Comparison of ENCODE assay signal across 1 cellular context in the genomic region with DNA sequence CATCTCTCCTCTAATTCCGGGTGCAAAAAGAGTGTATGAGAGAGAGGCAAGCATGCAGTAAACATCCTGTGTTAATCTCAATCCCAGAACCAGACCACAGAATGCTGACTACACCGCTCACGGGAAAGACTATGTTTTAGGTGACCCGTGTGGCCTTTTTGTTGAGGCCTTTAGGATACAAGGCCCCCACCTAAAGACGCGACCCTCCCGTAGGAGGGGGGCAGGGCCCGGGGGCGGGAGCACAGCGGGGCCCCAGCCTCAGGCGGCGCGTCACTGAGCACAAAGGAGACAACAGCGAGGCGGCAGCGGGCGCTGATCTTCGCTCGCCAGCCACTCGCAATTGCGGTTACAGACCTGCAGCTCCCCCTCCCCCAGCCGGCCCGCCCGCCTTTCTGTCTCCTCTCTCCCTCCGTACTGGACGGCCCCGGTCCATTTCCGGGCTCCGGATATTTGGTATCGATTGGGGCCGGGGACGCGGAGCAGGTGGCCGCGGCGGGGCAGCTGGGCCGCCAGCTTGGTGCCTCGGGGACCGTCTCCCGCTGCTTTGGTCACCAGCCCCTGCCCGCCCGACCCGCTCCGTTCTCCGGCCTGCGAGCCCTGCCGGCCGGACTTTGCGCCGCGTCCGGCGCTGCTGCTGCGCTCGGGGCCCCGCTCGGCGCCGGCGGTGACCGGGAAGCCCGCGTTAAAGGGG.
TF ChIP-seq lines count a peak whose summit lies in the region.

A gene with protein sequence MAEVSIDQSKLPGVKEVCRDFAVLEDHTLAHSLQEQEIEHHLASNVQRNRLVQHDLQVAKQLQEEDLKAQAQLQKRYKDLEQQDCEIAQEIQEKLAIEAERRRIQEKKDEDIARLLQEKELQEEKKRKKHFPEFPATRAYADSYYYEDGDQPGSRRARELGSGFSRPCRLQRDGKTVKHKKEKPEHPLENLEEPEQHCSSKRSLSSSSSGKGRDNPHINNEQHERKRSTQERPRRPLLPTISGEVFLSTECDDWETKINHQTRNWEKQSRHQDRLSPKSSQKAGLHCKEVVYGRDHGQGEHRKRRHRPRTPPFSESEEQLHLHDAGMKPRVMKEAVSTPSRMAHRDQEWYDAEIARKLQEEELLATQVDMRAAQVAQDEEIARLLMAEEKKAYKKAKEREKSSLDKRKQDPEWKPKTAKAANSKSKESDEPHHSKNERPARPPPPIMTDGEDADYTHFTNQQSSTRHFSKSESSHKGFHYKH (plus strand): TSS at position 432 of the 691 bp plus-strand sequence. CDS start 281 bp downstream, outside the sequence.

TF ChIP-seq in HepG2, 621 proteins besides CTCF, POLR2A, EP300 and RAD21 (continued from another document and continues in another):
- TF ChIP-seq, protein P1, sequence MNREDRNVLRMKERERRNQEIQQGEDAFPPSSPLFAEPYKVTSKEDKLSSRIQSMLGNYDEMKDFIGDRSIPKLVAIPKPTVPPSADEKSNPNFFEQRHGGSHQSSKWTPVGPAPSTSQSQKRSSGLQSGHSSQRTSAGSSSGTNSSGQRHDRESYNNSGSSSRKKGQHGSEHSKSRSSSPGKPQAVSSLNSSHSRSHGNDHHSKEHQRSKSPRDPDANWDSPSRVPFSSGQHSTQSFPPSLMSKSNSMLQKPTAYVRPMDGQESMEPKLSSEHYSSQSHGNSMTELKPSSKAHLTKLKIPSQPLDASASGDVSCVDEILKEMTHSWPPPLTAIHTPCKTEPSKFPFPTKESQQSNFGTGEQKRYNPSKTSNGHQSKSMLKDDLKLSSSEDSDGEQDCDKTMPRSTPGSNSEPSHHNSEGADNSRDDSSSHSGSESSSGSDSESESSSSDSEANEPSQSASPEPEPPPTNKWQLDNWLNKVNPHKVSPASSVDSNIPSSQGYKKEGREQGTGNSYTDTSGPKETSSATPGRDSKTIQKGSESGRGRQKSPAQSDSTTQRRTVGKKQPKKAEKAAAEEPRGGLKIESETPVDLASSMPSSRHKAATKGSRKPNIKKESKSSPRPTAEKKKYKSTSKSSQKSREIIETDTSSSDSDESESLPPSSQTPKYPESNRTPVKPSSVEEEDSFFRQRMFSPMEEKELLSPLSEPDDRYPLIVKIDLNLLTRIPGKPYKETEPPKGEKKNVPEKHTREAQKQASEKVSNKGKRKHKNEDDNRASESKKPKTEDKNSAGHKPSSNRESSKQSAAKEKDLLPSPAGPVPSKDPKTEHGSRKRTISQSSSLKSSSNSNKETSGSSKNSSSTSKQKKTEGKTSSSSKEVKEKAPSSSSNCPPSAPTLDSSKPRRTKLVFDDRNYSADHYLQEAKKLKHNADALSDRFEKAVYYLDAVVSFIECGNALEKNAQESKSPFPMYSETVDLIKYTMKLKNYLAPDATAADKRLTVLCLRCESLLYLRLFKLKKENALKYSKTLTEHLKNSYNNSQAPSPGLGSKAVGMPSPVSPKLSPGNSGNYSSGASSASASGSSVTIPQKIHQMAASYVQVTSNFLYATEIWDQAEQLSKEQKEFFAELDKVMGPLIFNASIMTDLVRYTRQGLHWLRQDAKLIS (CRISPR knock-in tag; IDR thresholded peaks at IDR 0.05), result 0 out of 2 replicates have a peak, but pooled peaks have one; percentile 66
- TF ChIP-seq NFKBIZ (CRISPR knock-in tag; IDR thresholded peaks at IDR 0.05) (no peak), ZNF839 (CRISPR knock-in tag; IDR thresholded peaks at IDR 0.05; ENCODE audit: borderline replicate concordance) (no peak; the same call in 1 of the 2 replicates), SNRNP70 (IDR thresholded peaks at IDR 0.05; ENCODE audit: low read depth, low read length) (no peak), MTF1 (CRISPR knock-in tag; IDR thresholded peaks at IDR 0.05) (no peak; the same call in 1 of the 2 replicates), SMAD3 (CRISPR knock-in tag; IDR thresholded peaks at IDR 0.05) (peak; percentile 83; the same call in 1 of the 2 replicates), HOXA7 (CRISPR knock-in tag; IDR thresholded peaks at IDR 0.05) (no peak), ZNF549 (CRISPR knock-in tag; IDR thresholded peaks at IDR 0.05) (no peak), ZNF775 (CRISPR knock-in tag; IDR thresholded peaks at IDR 0.05; ENCODE audit: borderline replicate concordance) (no peak), PTBP1 (IDR thresholded peaks at IDR 0.05; ENCODE audit: low read depth, low read length, poor library complexity, severe bottlenecking) (no peak), ZNF672 (CRISPR knock-in tag; IDR thresholded peaks at IDR 0.05) (no peak), FOSL1 (CRISPR knock-in tag; IDR thresholded peaks at IDR 0.05; ENCODE audit: borderline replicate concordance) (0 out of 2 replicates have a peak, but pooled peaks have one; percentile 17), TEAD2 (CRISPR knock-in tag; IDR thresholded peaks at IDR 0.05) (no peak), HNRNPUL1 (IDR thresholded peaks at IDR 0.05; ENCODE audit: low read depth, low read length) (no peak), KLF6 (CRISPR knock-in tag; IDR thresholded peaks at IDR 0.05) (peak; percentile 77; the same call in 1 of the 2 replicates), ZNF331 (CRISPR knock-in tag; IDR thresholded peaks at IDR 0.05) (0 out of 2 replicates have a peak, but pooled peaks have one; percentile 53), ZNF720 (CRISPR knock-in tag; IDR thresholded peaks at IDR 0.05) (no peak), FLYWCH1 (CRISPR knock-in tag; IDR thresholded peaks at IDR 0.05) (no peak), ZFX (CRISPR knock-in tag; IDR thresholded peaks at IDR 0.05; ENCODE audit: low read depth) (peak; percentile 86), DNMT3B (CRISPR knock-in tag; conservative IDR thresholded peaks at IDR 0.05) (peak; percentile 68; the same call in 1 of the 2 replicates), NFE2 (CRISPR knock-in tag; IDR thresholded peaks at IDR 0.05) (no peak), CEBPB (IDR thresholded peaks at IDR 0.05; ENCODE audit: borderline replicate concordance, low read depth, low read length) (no peak), GPN1 (CRISPR knock-in tag; IDR thresholded peaks at IDR 0.05; ENCODE audit: borderline replicate concordance) (no peak), HNF4A (CRISPR knock-in tag; IDR thresholded peaks at IDR 0.05) (peak; percentile 61), SUZ12 (IDR thresholded peaks at IDR 0.05; ENCODE audit: low read depth, low read length) (no peak)
- TF ChIP-seq, protein P2, sequence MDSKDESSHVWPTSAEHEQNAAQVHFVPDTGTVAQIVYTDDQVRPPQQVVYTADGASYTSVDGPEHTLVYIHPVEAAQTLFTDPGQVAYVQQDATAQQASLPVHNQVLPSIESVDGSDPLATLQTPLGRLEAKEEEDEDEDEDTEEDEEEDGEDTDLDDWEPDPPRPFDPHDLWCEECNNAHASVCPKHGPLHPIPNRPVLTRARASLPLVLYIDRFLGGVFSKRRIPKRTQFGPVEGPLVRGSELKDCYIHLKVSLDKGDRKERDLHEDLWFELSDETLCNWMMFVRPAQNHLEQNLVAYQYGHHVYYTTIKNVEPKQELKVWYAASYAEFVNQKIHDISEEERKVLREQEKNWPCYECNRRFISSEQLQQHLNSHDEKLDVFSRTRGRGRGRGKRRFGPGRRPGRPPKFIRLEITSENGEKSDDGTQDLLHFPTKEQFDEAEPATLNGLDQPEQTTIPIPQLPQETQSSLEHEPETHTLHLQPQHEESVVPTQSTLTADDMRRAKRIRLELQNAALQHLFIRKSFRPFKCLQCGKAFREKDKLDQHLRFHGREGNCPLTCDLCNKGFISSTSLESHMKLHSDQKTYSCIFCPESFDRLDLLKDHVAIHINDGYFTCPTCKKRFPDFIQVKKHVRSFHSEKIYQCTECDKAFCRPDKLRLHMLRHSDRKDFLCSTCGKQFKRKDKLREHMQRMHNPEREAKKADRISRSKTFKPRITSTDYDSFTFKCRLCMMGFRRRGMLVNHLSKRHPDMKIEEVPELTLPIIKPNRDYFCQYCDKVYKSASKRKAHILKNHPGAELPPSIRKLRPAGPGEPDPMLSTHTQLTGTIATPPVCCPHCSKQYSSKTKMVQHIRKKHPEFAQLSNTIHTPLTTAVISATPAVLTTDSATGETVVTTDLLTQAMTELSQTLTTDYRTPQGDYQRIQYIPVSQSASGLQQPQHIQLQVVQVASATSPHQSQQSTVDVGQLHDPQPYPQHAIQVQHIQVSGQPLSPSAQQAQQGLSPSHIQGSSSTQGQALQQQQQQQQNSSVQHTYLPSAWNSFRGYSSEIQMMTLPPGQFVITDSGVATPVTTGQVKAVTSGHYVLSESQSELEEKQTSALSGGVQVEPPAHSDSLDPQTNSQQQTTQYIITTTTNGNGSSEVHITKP (CRISPR knock-in tag; IDR thresholded peaks at IDR 0.05; ENCODE audit: low read depth), result peak; percentile 73; the same call in 1 of the 2 replicates
- TF ChIP-seq, protein P3, sequence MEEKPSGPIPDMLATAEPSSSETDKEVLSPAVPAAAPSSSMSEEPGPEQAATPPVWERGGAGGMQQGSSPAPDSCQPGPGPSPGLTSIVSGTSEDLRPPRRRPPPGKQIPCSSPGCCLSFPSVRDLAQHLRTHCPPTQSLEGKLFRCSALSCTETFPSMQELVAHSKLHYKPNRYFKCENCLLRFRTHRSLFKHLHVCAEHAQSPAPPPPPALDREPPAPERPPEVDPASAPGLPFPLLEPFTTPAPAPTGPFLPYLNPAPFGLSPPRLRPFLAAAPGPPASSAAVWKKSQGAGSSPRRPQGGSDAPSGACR (CRISPR knock-in tag; IDR thresholded peaks at IDR 0.05), result 0 out of 2 replicates have a peak, but pooled peaks have one; percentile 32
- TF ChIP-seq, protein P4, sequence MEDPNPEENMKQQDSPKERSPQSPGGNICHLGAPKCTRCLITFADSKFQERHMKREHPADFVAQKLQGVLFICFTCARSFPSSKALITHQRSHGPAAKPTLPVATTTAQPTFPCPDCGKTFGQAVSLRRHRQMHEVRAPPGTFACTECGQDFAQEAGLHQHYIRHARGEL (CRISPR knock-in tag; IDR thresholded peaks at IDR 0.05), result 0 out of 2 replicates have a peak, but pooled peaks have one; percentile 64
- TF ChIP-seq, protein P5, sequence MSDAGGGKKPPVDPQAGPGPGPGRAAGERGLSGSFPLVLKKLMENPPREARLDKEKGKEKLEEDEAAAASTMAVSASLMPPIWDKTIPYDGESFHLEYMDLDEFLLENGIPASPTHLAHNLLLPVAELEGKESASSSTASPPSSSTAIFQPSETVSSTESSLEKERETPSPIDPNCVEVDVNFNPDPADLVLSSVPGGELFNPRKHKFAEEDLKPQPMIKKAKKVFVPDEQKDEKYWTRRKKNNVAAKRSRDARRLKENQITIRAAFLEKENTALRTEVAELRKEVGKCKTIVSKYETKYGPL (CRISPR knock-in tag; IDR thresholded peaks at IDR 0.05), result peak; percentile 32; the same call in 1 of the 2 replicates
- TF ChIP-seq, protein P6, sequence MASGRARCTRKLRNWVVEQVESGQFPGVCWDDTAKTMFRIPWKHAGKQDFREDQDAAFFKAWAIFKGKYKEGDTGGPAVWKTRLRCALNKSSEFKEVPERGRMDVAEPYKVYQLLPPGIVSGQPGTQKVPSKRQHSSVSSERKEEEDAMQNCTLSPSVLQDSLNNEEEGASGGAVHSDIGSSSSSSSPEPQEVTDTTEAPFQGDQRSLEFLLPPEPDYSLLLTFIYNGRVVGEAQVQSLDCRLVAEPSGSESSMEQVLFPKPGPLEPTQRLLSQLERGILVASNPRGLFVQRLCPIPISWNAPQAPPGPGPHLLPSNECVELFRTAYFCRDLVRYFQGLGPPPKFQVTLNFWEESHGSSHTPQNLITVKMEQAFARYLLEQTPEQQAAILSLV (CRISPR knock-in tag; IDR thresholded peaks at IDR 0.05; ENCODE audit: borderline replicate concordance), result no peak; the same call in 1 of the 2 replicates
- TF ChIP-seq, protein P7, sequence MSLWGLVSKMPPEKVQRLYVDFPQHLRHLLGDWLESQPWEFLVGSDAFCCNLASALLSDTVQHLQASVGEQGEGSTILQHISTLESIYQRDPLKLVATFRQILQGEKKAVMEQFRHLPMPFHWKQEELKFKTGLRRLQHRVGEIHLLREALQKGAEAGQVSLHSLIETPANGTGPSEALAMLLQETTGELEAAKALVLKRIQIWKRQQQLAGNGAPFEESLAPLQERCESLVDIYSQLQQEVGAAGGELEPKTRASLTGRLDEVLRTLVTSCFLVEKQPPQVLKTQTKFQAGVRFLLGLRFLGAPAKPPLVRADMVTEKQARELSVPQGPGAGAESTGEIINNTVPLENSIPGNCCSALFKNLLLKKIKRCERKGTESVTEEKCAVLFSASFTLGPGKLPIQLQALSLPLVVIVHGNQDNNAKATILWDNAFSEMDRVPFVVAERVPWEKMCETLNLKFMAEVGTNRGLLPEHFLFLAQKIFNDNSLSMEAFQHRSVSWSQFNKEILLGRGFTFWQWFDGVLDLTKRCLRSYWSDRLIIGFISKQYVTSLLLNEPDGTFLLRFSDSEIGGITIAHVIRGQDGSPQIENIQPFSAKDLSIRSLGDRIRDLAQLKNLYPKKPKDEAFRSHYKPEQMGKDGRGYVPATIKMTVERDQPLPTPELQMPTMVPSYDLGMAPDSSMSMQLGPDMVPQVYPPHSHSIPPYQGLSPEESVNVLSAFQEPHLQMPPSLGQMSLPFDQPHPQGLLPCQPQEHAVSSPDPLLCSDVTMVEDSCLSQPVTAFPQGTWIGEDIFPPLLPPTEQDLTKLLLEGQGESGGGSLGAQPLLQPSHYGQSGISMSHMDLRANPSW (CRISPR knock-in tag; IDR thresholded peaks at IDR 0.05; ENCODE audit: borderline replicate concordance), result no peak
- TF ChIP-seq, protein P8, sequence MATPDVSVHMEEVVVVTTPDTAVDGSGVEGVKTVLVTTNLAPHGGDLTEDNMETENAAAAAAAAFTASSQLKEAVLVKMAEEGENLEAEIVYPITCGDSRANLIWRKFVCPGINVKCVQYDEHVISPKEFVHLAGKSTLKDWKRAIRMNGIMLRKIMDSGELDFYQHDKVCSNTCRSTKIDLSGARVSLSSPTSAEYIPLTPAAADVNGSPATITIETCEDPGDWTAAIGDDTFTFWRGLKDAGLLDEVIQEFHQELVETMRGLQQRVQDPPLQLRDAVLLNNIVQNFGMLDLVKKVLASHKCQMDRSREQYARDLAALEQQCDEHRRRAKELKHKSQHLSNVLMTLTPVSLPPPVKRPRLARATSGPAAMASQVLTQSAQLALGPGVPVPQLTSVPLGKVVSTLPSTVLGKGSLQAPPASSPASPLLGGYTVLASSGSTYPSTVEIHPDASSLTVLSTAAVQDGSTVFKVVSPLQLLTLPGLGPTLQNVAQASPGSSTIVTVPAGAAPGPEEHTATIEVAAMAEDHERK (CRISPR knock-in tag; IDR thresholded peaks at IDR 0.05; ENCODE audit: low read depth), result no peak
- TF ChIP-seq, protein P9, sequence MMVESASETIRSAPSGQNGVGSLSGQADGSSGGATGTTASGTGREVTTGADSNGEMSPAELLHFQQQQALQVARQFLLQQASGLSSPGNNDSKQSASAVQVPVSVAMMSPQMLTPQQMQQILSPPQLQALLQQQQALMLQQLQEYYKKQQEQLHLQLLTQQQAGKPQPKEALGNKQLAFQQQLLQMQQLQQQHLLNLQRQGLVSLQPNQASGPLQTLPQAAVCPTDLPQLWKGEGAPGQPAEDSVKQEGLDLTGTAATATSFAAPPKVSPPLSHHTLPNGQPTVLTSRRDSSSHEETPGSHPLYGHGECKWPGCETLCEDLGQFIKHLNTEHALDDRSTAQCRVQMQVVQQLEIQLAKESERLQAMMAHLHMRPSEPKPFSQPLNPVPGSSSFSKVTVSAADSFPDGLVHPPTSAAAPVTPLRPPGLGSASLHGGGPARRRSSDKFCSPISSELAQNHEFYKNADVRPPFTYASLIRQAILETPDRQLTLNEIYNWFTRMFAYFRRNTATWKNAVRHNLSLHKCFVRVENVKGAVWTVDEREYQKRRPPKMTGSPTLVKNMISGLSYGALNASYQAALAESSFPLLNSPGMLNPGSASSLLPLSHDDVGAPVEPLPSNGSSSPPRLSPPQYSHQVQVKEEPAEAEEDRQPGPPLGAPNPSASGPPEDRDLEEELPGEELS (CRISPR knock-in tag; IDR thresholded peaks at IDR 0.05), result peak; percentile 86
